ENCODE assay signal across 19 cellular contexts in the genomic region with DNA sequence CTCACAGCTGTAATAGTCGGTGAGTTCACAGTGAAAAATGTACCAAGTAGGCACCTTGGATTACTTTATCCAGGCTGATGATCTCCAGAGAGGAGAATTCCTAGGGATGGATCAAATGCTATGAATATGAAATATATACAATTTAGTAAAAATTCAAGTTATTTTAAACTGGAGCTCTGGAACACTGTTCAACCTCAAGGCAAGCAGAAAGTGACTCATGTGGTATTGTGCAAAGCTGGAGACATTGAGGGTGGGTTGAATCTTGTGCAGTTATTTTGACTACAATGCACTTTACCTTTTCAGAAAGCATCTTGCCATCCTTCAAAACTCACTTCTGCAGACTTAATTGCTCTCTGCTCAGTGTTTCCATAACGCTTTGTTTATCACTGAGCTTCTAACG. TPM values are rescaled to one million over a fixed set of nuclear protein-coding genes. Genes with fewer than 3 reads are reported as not detected.
A peak's percentile ranks its signal among the peaks of the same experiment; 100 is the strongest.
DNase-seq lines count a peak whose midpoint lies in the region; ATAC-seq and TF ChIP-seq lines count a peak whose summit lies in the region.
"Had no signal": no experiment of that assay in that cellular context is flagged by ENCODE, and none has a peak within 500 bp of the region (broad histone marks: within the 10 kb centered on the region; RNA-seq: fewer than 3 reads in every experiment).

No MANE protein-coding gene starts in this region.

- POLR2A ChIA-PET in IMR-90 (lab: Charles Lee; ENCODE audit: unreplicated experiment), result no interaction called here

- H3K27me3 Mint-ChIP-seq in stimulated activated naive CD8-positive, alpha-beta T cell treated with anti-CD3 and anti-CD28 coated beads, Interleukin-15, amount 100 ng/mL, for 72 hours, result no peaks in the 10 kb centered on the region

- no peaks in the 10 kb centered on the region for H3K9me1 ChIP-seq in IMR-90 (ENCODE audit: insufficient read depth, low read length)

- 40% methylated on average over 1 of the region's 3 CpGs; no CpG with 5 or more reads in 1 of the 2 experiments for WGBS in IMR-90 (ENCODE audit: extremely low coverage in 2 of 2, insufficient read length in 1 of 2), 2 experiments
- 87% methylated on average over 3 of the region's 3 CpGs for WGBS in mammary epithelial cell (ENCODE audit: low coverage, missing lambda C conversion rate)

- H4K91ac ChIP-seq in IMR-90 (ENCODE audit: insufficient read depth, low read depth, low read length), result no peak overlapping the region

- H2BK120ac ChIP-seq in IMR-90 (ENCODE audit: low read depth, low read length), result no peak overlapping the region

- H3K4me3 Mint-ChIP-seq in stimulated activated naive CD8-positive, alpha-beta T cell treated with anti-CD3 and anti-CD28 coated beads, Interleukin-15, amount 100 ng/mL, for 72 hours, result no peak overlapping the region
- H3K4me3 Mint-ChIP-seq: CD14-positive monocyte, H9, IgD-negative memory B cell had no signal

- no peak overlapping the region for H3K4ac ChIP-seq in IMR-90 (ENCODE audit: low read depth, low read length)

- H3K27me3 ChIP-seq in IMR-90 (ENCODE audit: control insufficient read depth, insufficient read depth, low read length), result peaks cover 1% of the 10 kb centered on the region
- no peaks in the 10 kb centered on the region for H3K27me3 ChIP-seq in mammary epithelial cell (ENCODE audit: insufficient read depth, low read length)
- H3K27me3 ChIP-seq: MG63 had no signal

- H2BK5ac ChIP-seq in IMR-90 (ENCODE audit: low read depth, low read length, poor library complexity, severe bottlenecking), result no peak overlapping the region

- no peaks in the 10 kb centered on the region for H3K9me3 ChIP-seq in IMR-90 (ENCODE audit: control insufficient read depth, insufficient read depth, low read length)
- no peaks in the 10 kb centered on the region for H3K9me3 ChIP-seq in mammary epithelial cell (replicated peaks; ENCODE audit: insufficient read depth, low read length)
- H3K9me3 ChIP-seq: MG63 had no signal

- H3K27ac Mint-ChIP-seq in stimulated activated naive CD8-positive, alpha-beta T cell treated with anti-CD3 and anti-CD28 coated beads, Interleukin-15, amount 100 ng/mL, for 72 hours, result no peak overlapping the region
- H3K27ac Mint-ChIP-seq: CD14-positive monocyte, H9, IgD-negative memory B cell had no signal

- H3K79me1 ChIP-seq in IMR-90 (ENCODE audit: low read depth in 1 of 2, low read length in 2 of 2), result no peaks in the 10 kb centered on the region

- H2BK20ac ChIP-seq in IMR-90 (ENCODE audit: low read depth, low read length), result no peak overlapping the region

- BruUV-seq in IMR-90 (replicated peaks; lab: Mats Ljungman, UMichigan), result no TSS peak
- BruUV-seq in mammary epithelial cell (replicated peaks; lab: Mats Ljungman, UMichigan), result no TSS peak

- no peak overlapping the region for H4K8ac ChIP-seq in IMR-90 (ENCODE audit: low read depth in 2 of 2, low read length in 2 of 2)

- H4K20me1 ChIP-seq in IMR-90 (ENCODE audit: insufficient read depth, low read length) (no peaks in the 10 kb centered on the region), mammary epithelial cell (ENCODE audit: insufficient read depth, low read length) (no peaks in the 10 kb centered on the region)

- H3K79me2 ChIP-seq in mammary epithelial cell (ENCODE audit: insufficient read depth, low read length), result no peaks in the 10 kb centered on the region

- ATAC-seq in IMR-90 (ENCODE audit: low read depth), result peak; percentile 46
- ATAC-seq in stimulated activated naive CD8-positive, alpha-beta T cell treated with anti-CD3 and anti-CD28 coated beads, Interleukin-15, amount 100 ng/mL, for 72 hours, result no peak

- H3K9ac ChIP-seq in IMR-90 (ENCODE audit: low read depth, low read length) (no peak overlapping the region), mammary epithelial cell (ENCODE audit: insufficient read depth, low read length) (no peak overlapping the region)

- TF ChIP-seq CTCF in IMR-90 (conservative IDR thresholded peaks at IDR 0.05; ENCODE audit: low read depth, low read length), result no peak
- no peak for TF ChIP-seq CTCF in mammary epithelial cell (conservative IDR thresholded peaks at IDR 0.05 in 1 of 2, IDR thresholded peaks at IDR 0.05 in 1 of 2; ENCODE audit: extremely low read depth in 1 of 2, insufficient read depth in 1 of 2, low read depth in 1 of 2, low read length in 2 of 2)
- no peak for TF ChIP-seq CTCF in fibroblast of mammary gland (conservative IDR thresholded peaks at IDR 0.05; ENCODE audit: control insufficient read depth, insufficient read depth, low read depth, low read length)

- no peak overlapping the region for H2AK9ac ChIP-seq in IMR-90 (replicated peaks; ENCODE audit: low read depth, low read length, poor library complexity)

- H3K4me3 ChIP-seq in IMR-90 (ENCODE audit: insufficient read depth, low read depth, low read length) (no peak overlapping the region), mammary epithelial cell (replicated peaks in 1 of 3; ENCODE audit: insufficient read depth in 1 of 3, low read depth in 2 of 3, low read length in 3 of 3) (no peak overlapping the region), fibroblast of mammary gland (ENCODE audit: control insufficient read depth, low read depth, low read length) (no peak overlapping the region)
- H3K4me3 ChIP-seq: MG63, PC-9 had no signal

- no peaks in the 10 kb centered on the region for H3K36me3 ChIP-seq in IMR-90 (ENCODE audit: control insufficient read depth, insufficient read depth, low read length)
- no peaks in the 10 kb centered on the region for H3K36me3 ChIP-seq in mammary epithelial cell (ENCODE audit: insufficient read depth, low read length)
- H3K36me3 ChIP-seq: MG63 had no signal

- CTCF ChIA-PET in IMR-90 (lab: Yijun Ruan, JAX) (no interaction called here), mammary epithelial cell (lab: Charles Lee; ENCODE audit: low non-redundant PET) (no interaction called here)

- H3K9me3 Mint-ChIP-seq in stimulated activated naive CD8-positive, alpha-beta T cell treated with anti-CD3 and anti-CD28 coated beads, Interleukin-15, amount 100 ng/mL, for 72 hours, result no peaks in the 10 kb centered on the region
- H3K9me3 Mint-ChIP-seq: H9, IgD-negative memory B cell had no signal

- no peak overlapping the region for H4K5ac ChIP-seq in IMR-90 (ENCODE audit: low read depth, low read length)

- intact Hi-C loops in IMR-90 (cut with micrococcal nuclease), result no loop called here
- intact Hi-C loops in mammary epithelial cell (cut with micrococcal nuclease), result no loop called here

- H3K14ac ChIP-seq in IMR-90 (replicated peaks; ENCODE audit: low read depth, low read length), result no peak overlapping the region

- no peak overlapping the region for H3K27ac ChIP-seq in IMR-90 (ENCODE audit: insufficient read depth, low read length)
- H3K27ac ChIP-seq in mammary epithelial cell (ENCODE audit: insufficient read depth, low read depth, low read length), result no peak overlapping the region
- H3K27ac ChIP-seq: HL-60, PC-9, RWPE1 had no signal

- no peak overlapping the region for H3K4me2 ChIP-seq in IMR-90 (ENCODE audit: low read depth, low read length)
- no peak overlapping the region for H3K4me2 ChIP-seq in mammary epithelial cell (ENCODE audit: insufficient read depth, low read depth, low read length)
- H3K4me2 ChIP-seq: PC-9 had no signal

- H3K23ac ChIP-seq in IMR-90 (ENCODE audit: low read depth, low read length), result no peak overlapping the region

- no peak overlapping the region for H3K56ac ChIP-seq in IMR-90 (ENCODE audit: extremely low read depth, insufficient read depth, low read length)

- H2AFZ ChIP-seq in IMR-90 (replicated peaks; ENCODE audit: low read length, poor library complexity) (no peak overlapping the region), mammary epithelial cell (ENCODE audit: low read depth, low read length) (no peak overlapping the region)
- H2AFZ ChIP-seq: PC-9 had no signal

- H3K4me1 ChIP-seq in IMR-90 (ENCODE audit: control insufficient read depth, insufficient read depth, low read length), result no peaks in the 10 kb centered on the region
- H3K4me1 ChIP-seq in mammary epithelial cell (ENCODE audit: insufficient read depth, low read length), result no peaks in the 10 kb centered on the region

- no peak overlapping the region for H2AK5ac ChIP-seq in IMR-90 (ENCODE audit: low read depth, low read length)

- no peak for TF ChIP-seq RAD21 in IMR-90 (IDR thresholded peaks at IDR 0.05; ENCODE audit: low read length)

- dilution Hi-C loops in IMR-90 (cut with HindIII; ENCODE audit: low sequenced_read_pairs, unreplicated experiment) (no loop called here), mammary epithelial cell (cut with HindIII; ENCODE audit: low sequenced_read_pairs) (no loop called here)

- DNase-seq in IMR-90, result peak; percentile 25
- peak; percentile 23 for DNase-seq in mammary epithelial cell
- peak; percentile 43 for DNase-seq in fibroblast of mammary gland (ENCODE audit: low read depth)
- DNase-seq in renal cortical epithelial cell (ENCODE audit: low read depth), result peak; percentile 31
- DNase-seq in stimulated activated naive CD8-positive, alpha-beta T cell treated with anti-CD3 and anti-CD28 coated beads, Interleukin-15, amount 100 ng/mL, for 72 hours, result no peak
- DNase-seq in G401 (ENCODE audit: low spot score), result no peak
- no peak for DNase-seq in cerebellar nuclear complex (lab: John Stamatoyannopoulos, UW)
- DNase-seq: GDM1, H9, Karpas-422, MG63, NCI-H1105, NCI-H1694, PC-9, SIG-M5 had no signal

- H2BK15ac ChIP-seq in IMR-90 (ENCODE audit: low read depth, low read length), result no peak overlapping the region

- no peak for TF ChIP-seq POLR2A in IMR-90 (IDR thresholded peaks at IDR 0.05; ENCODE audit: low read depth, low read length)

- no peaks in the 10 kb centered on the region for H3K4me1 Mint-ChIP-seq in stimulated activated naive CD8-positive, alpha-beta T cell treated with anti-CD3 and anti-CD28 coated beads, Interleukin-15, amount 100 ng/mL, for 72 hours
- H3K4me1 Mint-ChIP-seq: CD14-positive monocyte, H9 had no signal

- in situ Hi-C loops in IMR-90 (cut with MboI; ENCODE audit: low sequenced_read_pairs), result no loop called here
- in situ Hi-C loops in mammary epithelial cell (cut with MboI; ENCODE audit: low sequenced_read_pairs in 2 of 2), result no loop called here
- in situ Hi-C loops in G401 (cut with HindIII; ENCODE audit: low sequenced_read_pairs), result no loop called here

- H3K18ac ChIP-seq in IMR-90 (ENCODE audit: low read depth, low read length), result no peak overlapping the region

TF ChIP-seq in IMR-90, 13 proteins besides CTCF, POLR2A, EP300 and RAD21 (continues in another document):
- peak; percentile 63 for TF ChIP-seq CEBPB (IDR thresholded peaks at IDR 0.05; ENCODE audit: low read depth, low read length)

RNA-seq across cellular contexts. Expression of gene OSTC, which starts 43.4 kb away (rescaled TPM):
- total RNA-seq in IMR-90 (2012; rRNA removed) (479 and 13,576 TPM in 2 replicates), mammary epithelial cell (100 to 1,000 TPM in 1 of 2 donors, 10 to 100 TPM in 1; 99.8 to 139 TPM), renal cortical epithelial cell (138 and 354 TPM in 2 replicates)
- polyA plus RNA-seq in IMR-90 (2012; rRNA removed) (131 and 173 TPM in 2 replicates), mammary epithelial cell (97.1 TPM)
- polyA plus RNA-seq in IMR-90 (2012; cell fraction: cytosol; rRNA removed), result 110 and 190 TPM in 2 replicates
- 18.7 and 66.9 TPM in 2 replicates for polyA plus RNA-seq in IMR-90 (2012; cell fraction: nucleus; rRNA removed; ENCODE audit: low replicate concordance)
- polyA minus RNA-seq in mammary epithelial cell, result 49.6 TPM
- total RNA-seq in G401 (2014; rRNA removed; shearing (Covaris generic)), result 94.7 and 100 TPM in 2 replicates

Comparison
In these comparisons a context has a peak if more than half of its experiments do, and no peak if none do; other contexts are left out.
1. DNase-seq: peak in IMR-90 (single experiment), mammary epithelial cell (single experiment), fibroblast of mammary gland (single experiment) and renal cortical epithelial cell (single experiment); none in stimulated activated naive CD8-positive, alpha-beta T cell treated with anti-CD3 and anti-CD28 coated beads, Interleukin-15, amount 100 ng/mL, for 72 hours (0 of 2), G401 (single experiment) and cerebellar nuclear complex (0 of 2).